ENCODE assay signal across 21 cellular contexts in genomic region chr7:133797355-133797754, GRCh38.
"Had no signal": no experiment of that assay in that cellular context is flagged by ENCODE, and none has a peak within 500 bp of the region (broad histone marks: within the 10 kb centered on the region; RNA-seq: fewer than 3 reads in every experiment).

No MANE protein-coding gene starts in this region.

- H3K4me1 Mint-ChIP-seq: stimulated activated memory B cell treated with anti-CD40 and anti-IgM and Interleukin-4, amounts not matched to agents 10 μg/mL and 1 μg/mL and 100 μg/mL, for 72 hours had no signal

- H3K27me3 Mint-ChIP-seq: progenitor cell of endocrine pancreas; stimulated activated memory B cell treated with anti-CD40 and anti-IgM and Interleukin-4, amounts not matched to agents 10 μg/mL and 1 μg/mL and 100 μg/mL, for 72 hours; stimulated activated naive CD8-positive, alpha-beta T cell treated with anti-CD3 and anti-CD28 coated beads, Interleukin-15, Interleukin-2, amounts not matched to agents 100 ng/mL and 50 ng/mL, for 24 hours had no signal

- H3K4me2 ChIP-seq: hepatocyte had no signal

- H3K9me3 ChIP-seq: colonic mucosa, esophagus squamous epithelium, neutrophil, ovary, spleen, testis, transverse colon had no signal

- H3K4me3 Mint-ChIP-seq: stimulated activated memory B cell treated with anti-CD40 and anti-IgM and Interleukin-4, amounts not matched to agents 10 μg/mL and 1 μg/mL and 100 μg/mL, for 72 hours; stimulated activated naive CD8-positive, alpha-beta T cell treated with anti-CD3 and anti-CD28 coated beads, Interleukin-15, Interleukin-2, amounts not matched to agents 100 ng/mL and 50 ng/mL, for 24 hours had no signal

- H3K79me2 ChIP-seq: hepatocyte had no signal

- H3K9me3 Mint-ChIP-seq: stimulated activated memory B cell treated with anti-CD40 and anti-IgM and Interleukin-4, amounts not matched to agents 10 μg/mL and 1 μg/mL and 100 μg/mL, for 72 hours; stimulated activated naive CD8-positive, alpha-beta T cell treated with anti-CD3 and anti-CD28 coated beads, Interleukin-15, Interleukin-2, amounts not matched to agents 100 ng/mL and 50 ng/mL, for 24 hours had no signal

- H2AFZ ChIP-seq: hepatocyte had no signal

- DNase-seq: colonic mucosa; dermis blood vessel endothelial cell; esophagus squamous epithelium; left colon; left ventricle myocardium superior; midbrain; ovary; right cardiac atrium; spleen; stimulated activated CD4-positive, alpha-beta T cell treated with anti-CD3 and anti-CD28 coated beads, Interleukin-15, amount 100 ng/mL, for 24 hours; stimulated activated CD4-positive, alpha-beta T cell treated with anti-CD3 and anti-CD28 coated beads, Interleukin-1b, Interleukin-23, amount 100 ng/mL, for 48 hours; stimulated activated CD4-positive, alpha-beta T cell treated with anti-CD3 and anti-CD28 coated beads, Interleukin-4, amount 100 ng/mL, for 24 hours; testis; transverse colon had no signal

- H3K27me3 ChIP-seq: colonic mucosa, esophagus squamous epithelium, foreskin keratinocyte, hepatocyte, neutrophil, ovary, spleen, testis, transverse colon had no signal

- H3K4me3 ChIP-seq: colonic mucosa, esophagus squamous epithelium, hepatocyte, lung, ovary, spleen, testis, transverse colon had no signal

- H3K27ac Mint-ChIP-seq: progenitor cell of endocrine pancreas; stimulated activated memory B cell treated with anti-CD40 and anti-IgM and Interleukin-4, amounts not matched to agents 10 μg/mL and 1 μg/mL and 100 μg/mL, for 72 hours; stimulated activated naive CD8-positive, alpha-beta T cell treated with anti-CD3 and anti-CD28 coated beads, Interleukin-15, Interleukin-2, amounts not matched to agents 100 ng/mL and 50 ng/mL, for 24 hours had no signal

- ATAC-seq: left colon; left ventricle myocardium superior; right cardiac atrium; stimulated activated memory B cell treated with anti-CD40 and anti-IgM and Interleukin-4, amounts not matched to agents 10 μg/mL and 1 μg/mL and 100 μg/mL, for 72 hours had no signal

- H3K36me3 ChIP-seq: colonic mucosa, esophagus squamous epithelium, neutrophil, ovary, transverse colon had no signal

- H3K4me1 ChIP-seq: colonic mucosa, esophagus squamous epithelium, foreskin keratinocyte, spleen, testis, transverse colon had no signal

- H3K27ac ChIP-seq: colonic mucosa, esophagus squamous epithelium, foreskin keratinocyte, hepatocyte, neutrophil, ovary, spleen, testis, transverse colon had no signal
